ENCODE assay signal across 9 cellular contexts in the genomic region with DNA sequence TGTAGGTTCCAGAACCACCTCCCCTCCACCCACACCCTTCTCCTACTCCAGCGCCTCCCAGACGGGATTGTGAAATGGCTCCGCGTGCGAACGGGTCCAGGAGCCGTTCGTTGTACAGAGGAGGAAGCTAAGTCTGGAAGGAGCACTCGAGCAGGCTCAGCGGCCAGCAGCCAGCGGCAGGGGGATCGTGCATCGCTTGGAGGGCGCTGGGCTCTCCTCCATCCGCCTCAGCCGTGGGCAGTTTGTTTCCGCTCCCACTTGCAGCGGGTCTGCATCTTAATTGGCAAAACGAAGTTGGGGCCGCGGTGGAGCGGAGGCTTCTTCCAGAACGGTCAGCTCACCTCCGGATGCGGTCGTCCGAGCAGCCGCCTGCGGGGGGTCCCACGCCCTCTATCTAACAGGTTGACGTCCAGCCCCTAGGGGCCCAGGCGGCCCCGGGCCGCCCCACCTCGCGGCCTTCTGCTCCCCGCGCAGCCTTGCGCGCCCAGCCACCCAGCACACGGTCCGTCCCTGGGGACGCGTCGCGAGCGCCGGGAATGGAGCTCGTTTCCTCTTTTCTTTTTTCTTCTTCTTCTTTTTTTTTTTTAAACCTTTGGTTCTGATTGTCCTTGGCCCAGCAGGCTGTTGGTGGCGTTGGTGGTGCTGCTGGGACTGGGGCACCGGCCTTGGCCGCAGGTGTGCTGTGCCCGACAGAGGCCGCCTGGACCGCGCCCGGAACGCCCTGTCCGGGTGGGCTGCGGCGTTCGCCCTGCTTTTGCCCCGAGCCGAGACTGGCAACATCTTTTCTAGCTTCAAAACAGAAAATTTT. TPM values are rescaled to one million over a fixed set of nuclear protein-coding genes. Genes with fewer than 3 reads are reported as not detected.
DNase-seq lines count a peak whose midpoint lies in the region; ATAC-seq, FAIRE-seq and TF ChIP-seq lines count a peak whose summit lies in the region.
"Had no signal": no experiment of that assay in that cellular context is flagged by ENCODE, and none has a peak within 500 bp of the region (broad histone marks: within the 10 kb centered on the region; RNA-seq: fewer than 3 reads in every experiment).

No MANE protein-coding gene starts in this region.

- no peak for TF ChIP-seq RAD21 in HepG2 (CRISPR knock-in tag; IDR thresholded peaks at IDR 0.05)

- DNase-seq in stimulated activated naive CD8-positive, alpha-beta T cell treated with anti-CD3 and anti-CD28 coated beads, Interleukin-15, Interleukin-2, amounts not matched to agents 100 U/mL and 50 U/mL, for 24 hours: no peak
- no peak for DNase-seq in ascending aorta (ENCODE audit: low spot score in 2 of 2)
- no peak for DNase-seq in HepG2 (ENCODE audit: low spot score)
- DNase-seq in tibial artery: no peak
- DNase-seq in superior temporal gyrus (ENCODE audit: extremely low spot score): no peak

- no peak overlapping the region for H2AFZ ChIP-seq in HepG2 (ENCODE audit: low read length)

- TF ChIP-seq EP300 in HepG2 (IDR thresholded peaks at IDR 0.05; ENCODE audit: low read depth in 2 of 2, low read length in 2 of 2) (no peak), HepG2 (CRISPR knock-in tag; IDR thresholded peaks at IDR 0.05; ENCODE audit: borderline replicate concordance) (no peak)

- 44% methylated on average over 50 of the region's 64 CpGs for whole genome bisulfite sequencing in HepG2 (ENCODE audit: low lambda C conversion rate)

- H3K4me3 Mint-ChIP-seq in stimulated activated naive CD8-positive, alpha-beta T cell treated with anti-CD3 and anti-CD28 coated beads, Interleukin-15, Interleukin-2, amounts not matched to agents 100 ng/mL and 50 ng/mL, for 24 hours: peak overlapping the region; percentile 64

- POLR2A ChIA-PET in HepG2 (lab: Yijun Ruan, JAX): no interaction called here

- peaks cover 56% of the 10 kb centered on the region for H3K4me1 Mint-ChIP-seq in stimulated activated naive CD8-positive, alpha-beta T cell treated with anti-CD3 and anti-CD28 coated beads, Interleukin-15, Interleukin-2, amounts not matched to agents 100 ng/mL and 50 ng/mL, for 24 hours (ENCODE audit: low read depth)

- no TSS peak for BruUV-seq in HepG2 (replicated peaks; lab: Mats Ljungman, UMichigan)

- no peaks in the 10 kb centered on the region for H3K36me3 Mint-ChIP-seq in stimulated activated naive CD8-positive, alpha-beta T cell treated with anti-CD3 and anti-CD28 coated beads, Interleukin-15, Interleukin-2, amounts not matched to agents 100 ng/mL and 50 ng/mL, for 24 hours (ENCODE audit: low read depth)

- H3K27ac ChIP-seq in ascending aorta (no peak overlapping the region), HepG2 (ENCODE audit: extremely low read length, insufficient read depth, low read length) (no peak overlapping the region), tibial artery (no peak overlapping the region)
- H3K27ac ChIP-seq: pancreas had no signal

- H3K4me2 ChIP-seq in HepG2 (ENCODE audit: low read depth, low read length): peak overlapping the region; percentile 56

- peak overlapping the region; percentile 35 to 46 for H3K4me3 ChIP-seq in ascending aorta
- H3K4me3 ChIP-seq in HepG2 (replicated peaks in 1 of 3; ENCODE audit: insufficient read depth in 1 of 3, low read depth in 2 of 3, low read length in 3 of 3): peak overlapping the region in 1 of 3 experiments; percentile 7; a peak in 1 of 6 replicates
- H3K4me3 ChIP-seq in tibial artery: peak overlapping the region in 1 of 2 donors; percentile 42

- no peaks in the 10 kb centered on the region for H3K79me2 ChIP-seq in HepG2 (ENCODE audit: insufficient read depth, low read length)

- intact Hi-C loops in ascending aorta (cut with DNase I) (no loop called here), HepG2 (cut with micrococcal nuclease; ENCODE audit: unreplicated experiment) (no loop called here), tibial artery (cut with DNase I; ENCODE audit: low total_unique reads) (no loop called here)

- CTCF ChIA-PET in HepG2 (lab: Yijun Ruan, JAX; ENCODE audit: low intra/inter-chr PET ratio, low total read pairs): no interaction called here

- no peaks in the 10 kb centered on the region for H3K9me3 ChIP-seq in ascending aorta
- H3K9me3 ChIP-seq in HepG2 (ENCODE audit: low read length): no peaks in the 10 kb centered on the region
- H3K9me3 ChIP-seq in tibial artery: no peaks in the 10 kb centered on the region
- H3K9me3 ChIP-seq: pancreas had no signal

- no peak for FAIRE-seq in HepG2 (lab: Jason Lieb, UNC)
- FAIRE-seq: pancreas had no signal

- H3K27me3 ChIP-seq in ascending aorta (peaks cover 43% of the 10 kb centered on the region), HepG2 (ENCODE audit: control insufficient read depth in 1 of 2, insufficient read depth in 2 of 2, low read length in 2 of 2) (peaks cover 24 to 65% of the 10 kb centered on the region in 2 experiments), tibial artery (peaks cover 4 to 74% of the 10 kb centered on the region in 2 donors)

- H3K9ac ChIP-seq in HepG2 (ENCODE audit: insufficient read depth, low read depth, low read length): no peak overlapping the region

- H3K36me3 ChIP-seq in ascending aorta: no peaks in the 10 kb centered on the region
- no peaks in the 10 kb centered on the region for H3K36me3 ChIP-seq in HepG2 (replicated peaks in 1 of 2; ENCODE audit: control insufficient read depth in 1 of 2, insufficient read depth in 2 of 2, low read length in 2 of 2)
- H3K36me3 ChIP-seq in tibial artery: no peaks in the 10 kb centered on the region
- H3K36me3 ChIP-seq: pancreas had no signal

- no peak for TF ChIP-seq POLR2A in HepG2 (IDR thresholded peaks at IDR 0.05; ENCODE audit: insufficient read depth in 1 of 2, low read depth in 2 of 2, low read length in 2 of 2)
- TF ChIP-seq POLR2A in GM18505 (IDR thresholded peaks at IDR 0.05; ENCODE audit: borderline replicate concordance, extremely low read depth, insufficient read depth, insufficient read length): no peak

- no peaks in the 10 kb centered on the region for H3K9me3 Mint-ChIP-seq in stimulated activated naive CD8-positive, alpha-beta T cell treated with anti-CD3 and anti-CD28 coated beads, Interleukin-15, Interleukin-2, amounts not matched to agents 100 ng/mL and 50 ng/mL, for 24 hours

- TF ChIP-seq CTCF in ascending aorta (IDR thresholded peaks at IDR 0.05) (no peak), HepG2 (CRISPR knock-in tag; IDR thresholded peaks at IDR 0.05) (no peak), tibial artery (IDR thresholded peaks at IDR 0.05) (no peak)

- no peak overlapping the region for H3K27ac Mint-ChIP-seq in stimulated activated naive CD8-positive, alpha-beta T cell treated with anti-CD3 and anti-CD28 coated beads, Interleukin-15, Interleukin-2, amounts not matched to agents 100 ng/mL and 50 ng/mL, for 24 hours

- in situ Hi-C loops in HepG2 (cut with HindIII; ENCODE audit: extremely low pct_ligation_motif_present, low pct_unique_long_range_greater_than_20kb): no loop called here

- no peaks in the 10 kb centered on the region for H4K20me1 ChIP-seq in HepG2 (ENCODE audit: insufficient read depth, low read length)

- H3K27me3 Mint-ChIP-seq in stimulated activated naive CD8-positive, alpha-beta T cell treated with anti-CD3 and anti-CD28 coated beads, Interleukin-15, Interleukin-2, amounts not matched to agents 100 ng/mL and 50 ng/mL, for 24 hours: peaks cover 64% of the 10 kb centered on the region

- ATAC-seq in stimulated activated naive CD8-positive, alpha-beta T cell treated with anti-CD3 and anti-CD28 coated beads, Interleukin-15, Interleukin-2, amounts not matched to agents 100 U/mL and 50 U/mL, for 24 hours: no peak
- no peak for ATAC-seq in HepG2
- no peak for ATAC-seq in GM18909 (IDR thresholded peaks at IDR 0.05; ENCODE audit: poor library complexity, unreplicated experiment)
- no peak for ATAC-seq in GM18505 (IDR thresholded peaks at IDR 0.05; ENCODE audit: unreplicated experiment)

- H3K4me1 ChIP-seq in ascending aorta (peaks cover 7 to 29% of the 10 kb centered on the region in 2 donors), HepG2 (ENCODE audit: insufficient read depth, low read length) (no peaks in the 10 kb centered on the region), tibial artery (peaks cover 0 to 61% (median 49%) of the 10 kb centered on the region in 4 donors)

TF ChIP-seq in HepG2, 621 proteins besides CTCF, POLR2A, EP300 and RAD21 (continues in another document):
- TF ChIP-seq, protein P1, sequence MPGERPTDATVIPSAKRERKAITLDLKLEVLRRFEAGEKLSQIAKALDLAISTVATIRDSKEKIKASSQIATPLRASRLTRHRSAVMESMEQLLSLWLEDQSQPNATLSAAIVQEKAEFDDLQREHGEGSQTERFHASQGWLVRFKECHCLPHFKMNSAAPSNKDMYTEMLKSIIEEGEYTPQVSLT (CRISPR knock-in tag; IDR thresholded peaks at IDR 0.05; ENCODE audit: borderline replicate concordance, low read depth): no peak
- TF ChIP-seq NKX3-1 (CRISPR knock-in tag; IDR thresholded peaks at IDR 0.05) (no peak), U2AF1 (optimal IDR thresholded peaks at IDR 0.05; ENCODE audit: low read depth, low read length) (no peak), ZNF577 (CRISPR knock-in tag; IDR thresholded peaks at IDR 0.05; ENCODE audit: borderline replicate concordance, low read depth) (no peak), ZNF703 (CRISPR knock-in tag; IDR thresholded peaks at IDR 0.05; ENCODE audit: borderline replicate concordance) (no peak), ZNF263 (CRISPR knock-in tag; IDR thresholded peaks at IDR 0.05) (no peak)

RNA-seq across cellular contexts. Expression of a gene that starts 3.9 kb away (rescaled TPM):
- total RNA-seq in ascending aorta: not detected
- total RNA-seq in HepG2 (2016; rRNA removed; fragmentation: Illumina TruSeq; extraction: Trizol): not detected in 2 replicates
- total RNA-seq in HepG2 (2016; cell fraction: cytosol; rRNA removed; fragmentation: Illumina TruSeq; extraction: Trizol; ENCODE audit: low read depth): not detected in 2 replicates
- not detected in 2 replicates for total RNA-seq in HepG2 (2016; cell fraction: insoluble cytoplasmic fraction; rRNA removed; fragmentation: Illumina TruSeq; extraction: Trizol)
- total RNA-seq in HepG2 (2016; cell fraction: membrane; rRNA removed; fragmentation: Illumina TruSeq; extraction: Trizol): not detected in 2 replicates
- not detected in 2 replicates for total RNA-seq in HepG2 (2016; cell fraction: nucleus; rRNA removed; fragmentation: Illumina TruSeq; extraction: Trizol)
- not detected in 2 replicates for polyA plus RNA-seq in HepG2 (2011; rRNA removed)
- not detected in 2 replicates for polyA plus RNA-seq in HepG2 (2011; cell fraction: cytosol; rRNA removed)
- polyA plus RNA-seq in HepG2 (2011; cell fraction: nucleus; rRNA removed): not detected in 2 replicates
- not detected in 2 replicates for polyA plus RNA-seq in HepG2 (2012)
- not detected in 2 replicates for polyA plus RNA-seq in HepG2 (2016; cell fraction: cytosol; fragmentation: Illumina TruSeq; extraction: Trizol; ENCODE audit: low read depth)
- polyA plus RNA-seq in HepG2 (2016; cell fraction: insoluble cytoplasmic fraction; fragmentation: Illumina TruSeq; extraction: Trizol; ENCODE audit: low read depth): not detected in 2 replicates
- polyA plus RNA-seq in HepG2 (2016; cell fraction: membrane; fragmentation: Illumina TruSeq; extraction: Trizol; ENCODE audit: low read depth): not detected in 2 replicates
- polyA plus RNA-seq in HepG2 (2016; cell fraction: nucleus; fragmentation: Illumina TruSeq; extraction: Trizol; ENCODE audit: insufficient read depth, low read depth): not detected in 2 replicates
- 0.65 TPM in 1 of 2 replicates, not detected in the other for polyA minus RNA-seq in HepG2 (2011; rRNA and poly(A)+ RNA removed; ENCODE audit: low replicate concordance)
- not detected in 2 replicates for polyA minus RNA-seq in HepG2 (2011; cell fraction: cytosol; rRNA and poly(A)+ RNA removed)
- not detected in 2 replicates for polyA minus RNA-seq in HepG2 (2011; cell fraction: nucleus; rRNA and poly(A)+ RNA removed)
